In the genomic region with DNA sequence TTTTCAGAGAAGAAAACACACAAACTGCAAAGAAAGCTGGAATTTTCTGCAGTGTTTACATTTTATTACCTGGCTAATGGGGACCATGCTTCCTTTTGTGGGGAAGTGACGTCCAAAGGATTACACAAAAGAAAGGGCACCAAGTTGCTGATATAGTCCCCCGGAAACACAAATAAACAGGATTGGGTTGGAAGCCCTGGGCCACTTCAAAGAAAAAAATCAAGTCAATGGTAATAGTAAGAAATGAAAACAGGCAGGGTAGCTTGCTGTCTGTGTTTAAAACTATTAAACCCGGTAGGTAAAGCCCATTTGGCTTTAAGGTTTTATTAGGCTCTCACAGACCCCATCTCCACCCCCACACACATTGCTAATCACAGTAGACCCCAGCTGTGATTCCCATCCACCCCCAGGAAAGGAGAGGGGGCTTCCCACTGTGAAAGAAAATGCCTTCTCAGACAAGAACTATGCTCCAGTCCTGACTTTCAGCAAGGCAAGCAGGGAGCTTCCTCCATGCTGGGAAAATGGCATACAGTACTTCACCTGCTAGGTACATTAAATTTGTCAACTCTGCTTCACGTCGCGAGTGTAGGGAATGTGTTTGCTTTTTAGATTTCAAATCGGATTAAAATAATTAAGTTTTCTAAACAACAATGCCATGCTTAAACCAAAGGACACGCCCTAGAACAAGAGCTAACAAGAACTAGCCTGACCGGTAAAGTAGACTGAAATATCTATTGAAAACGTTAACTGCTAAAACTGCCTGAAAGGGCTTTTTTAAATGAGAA, we compare ENCODE assay signal across 8 cellular contexts. TPM values are rescaled to one million over a fixed set of nuclear protein-coding genes. Genes with fewer than 3 reads are reported as not detected.
A peak's percentile ranks its signal among the peaks of the same experiment; 100 is the strongest.
DNase-seq lines count a peak whose midpoint lies in the region; ATAC-seq and FAIRE-seq lines count a peak whose summit lies in the region.

No MANE protein-coding gene starts in this region.

- peak; percentile 28 for FAIRE-seq in GM19239 (lab: Jason Lieb, UNC)

- H3K27ac Mint-ChIP-seq in effector memory CD8-positive, alpha-beta T cell: peak overlapping the region; percentile 91 to 95
- peak overlapping the region in 1 of 10 donors; percentile 11 for H3K27ac Mint-ChIP-seq in naive thymus-derived CD8-positive, alpha-beta T cell
- H3K27ac Mint-ChIP-seq in stimulated activated naive B cell treated with anti-CD40 and anti-IgM and Interleukin-4, amounts not matched to agents 10 μg/mL and 1 μg/mL and 100 μg/mL, for 72 hours: no peak overlapping the region

- H3K4me3 Mint-ChIP-seq in effector memory CD8-positive, alpha-beta T cell: peak overlapping the region; percentile 89 to 90
- H3K4me3 Mint-ChIP-seq in naive thymus-derived CD8-positive, alpha-beta T cell: peak overlapping the region; percentile 80 to 95 (median 86)
- no peak overlapping the region for H3K4me3 Mint-ChIP-seq in stimulated activated naive B cell treated with anti-CD40 and anti-IgM and Interleukin-4, amounts not matched to agents 10 μg/mL and 1 μg/mL and 100 μg/mL, for 72 hours

- H3K27me3 Mint-ChIP-seq in effector memory CD8-positive, alpha-beta T cell: peaks cover 0 to 5% of the 10 kb centered on the region in 2 donors
- H3K27me3 Mint-ChIP-seq in naive thymus-derived CD8-positive, alpha-beta T cell: peaks cover 24 to 65% (median 43%) of the 10 kb centered on the region in 5 donors
- peaks cover 53 to 64% of the 10 kb centered on the region in 2 donors for H3K27me3 Mint-ChIP-seq in stimulated activated naive B cell treated with anti-CD40 and anti-IgM and Interleukin-4, amounts not matched to agents 10 μg/mL and 1 μg/mL and 100 μg/mL, for 72 hours

- no peak for ATAC-seq in effector memory CD8-positive, alpha-beta T cell (replicated peaks)
- no peak for ATAC-seq in naive thymus-derived CD8-positive, alpha-beta T cell
- no peak for ATAC-seq in stimulated activated naive B cell treated with anti-CD40 and anti-IgM and Interleukin-4, amounts not matched to agents 10 μg/mL and 1 μg/mL and 100 μg/mL, for 72 hours (replicated peaks)
- ATAC-seq in GM21390 (IDR thresholded peaks at IDR 0.05; ENCODE audit: unreplicated experiment): no peak

- H3K36me3 Mint-ChIP-seq in effector memory CD8-positive, alpha-beta T cell (ENCODE audit: insufficient read depth): no peaks in the 10 kb centered on the region
- H3K36me3 Mint-ChIP-seq in naive thymus-derived CD8-positive, alpha-beta T cell: peaks cover 0 to 2% (median 0%) of the 10 kb centered on the region in 3 donors
- peaks cover 0 to 3% of the 10 kb centered on the region in 2 donors for H3K36me3 Mint-ChIP-seq in stimulated activated naive B cell treated with anti-CD40 and anti-IgM and Interleukin-4, amounts not matched to agents 10 μg/mL and 1 μg/mL and 100 μg/mL, for 72 hours

- H3K9me3 Mint-ChIP-seq in effector memory CD8-positive, alpha-beta T cell: no peaks in the 10 kb centered on the region
- H3K9me3 Mint-ChIP-seq in naive thymus-derived CD8-positive, alpha-beta T cell: no peaks in the 10 kb centered on the region
- no peaks in the 10 kb centered on the region for H3K9me3 Mint-ChIP-seq in stimulated activated naive B cell treated with anti-CD40 and anti-IgM and Interleukin-4, amounts not matched to agents 10 μg/mL and 1 μg/mL and 100 μg/mL, for 72 hours

- H3K4me1 Mint-ChIP-seq in effector memory CD8-positive, alpha-beta T cell (ENCODE audit: low read depth in 2 of 2): peaks cover 14 to 18% of the 10 kb centered on the region in 2 donors
- peaks cover 12 to 24% (median 20%) of the 10 kb centered on the region in 4 donors for H3K4me1 Mint-ChIP-seq in naive thymus-derived CD8-positive, alpha-beta T cell
- peaks cover 11 to 16% of the 10 kb centered on the region in 2 donors for H3K4me1 Mint-ChIP-seq in stimulated activated naive B cell treated with anti-CD40 and anti-IgM and Interleukin-4, amounts not matched to agents 10 μg/mL and 1 μg/mL and 100 μg/mL, for 72 hours

- POLR2A ChIA-PET in naive thymus-derived CD8-positive, alpha-beta T cell (lab: Charles Lee): interaction anchor here (0.5 to 0.6 kb wide), 2 partner anchors 180 to 919 kb away, joined by 3 to 5 read pairs; no protein-coding TSS in a partner anchor

- no peak for DNase-seq in GM19239 (ENCODE audit: insufficient read length, low spot score)
- DNase-seq in NCI-H748 treated with DMSO at 0.1 percent for 48 hours (lab: John Stamatoyannopoulos, UW): peak; percentile 76
- DNase-seq in effector memory CD8-positive, alpha-beta T cell: no peak
- DNase-seq in naive thymus-derived CD8-positive, alpha-beta T cell: no peak
- no peak for DNase-seq in stimulated activated naive B cell treated with anti-CD40 and anti-IgM and Interleukin-4, amounts not matched to agents 10 μg/mL and 1 μg/mL and 100 μg/mL, for 72 hours
- no peak for DNase-seq in middle frontal gyrus (ENCODE audit: extremely low spot score, low spot score)
- DNase-seq in NOMO-1 treated with dmso at 0.1 percent for 144 hours (lab: John Stamatoyannopoulos, UW; ENCODE audit: unreplicated experiment): no peak

RNA-seq across cellular contexts. Expression of gene PERP, which starts 1.1 kb away (rescaled TPM):
- under 1 TPM; 0.27 to 0.39 TPM for total RNA-seq in naive thymus-derived CD8-positive, alpha-beta T cell
- under 1 TPM; 0.05 to 0.77 (median 0.48) TPM for polyA plus RNA-seq in naive thymus-derived CD8-positive, alpha-beta T cell

RNA-seq across cellular contexts. Expression of gene ARFGEF3, which starts 55.7 kb away (rescaled TPM):
- total RNA-seq in naive thymus-derived CD8-positive, alpha-beta T cell: not detected
- not detected for polyA plus RNA-seq in naive thymus-derived CD8-positive, alpha-beta T cell

Comparison
In these comparisons a context has a peak if more than half of its experiments do, and no peak if none do; other contexts are left out.
1. H3K4me3 Mint-ChIP-seq: peak in effector memory CD8-positive, alpha-beta T cell (2 of 2) and naive thymus-derived CD8-positive, alpha-beta T cell (10 of 10); none in stimulated activated naive B cell treated with anti-CD40 and anti-IgM and Interleukin-4, amounts not matched to agents 10 μg/mL and 1 μg/mL and 100 μg/mL, for 72 hours (0 of 2).